In the genomic region with DNA sequence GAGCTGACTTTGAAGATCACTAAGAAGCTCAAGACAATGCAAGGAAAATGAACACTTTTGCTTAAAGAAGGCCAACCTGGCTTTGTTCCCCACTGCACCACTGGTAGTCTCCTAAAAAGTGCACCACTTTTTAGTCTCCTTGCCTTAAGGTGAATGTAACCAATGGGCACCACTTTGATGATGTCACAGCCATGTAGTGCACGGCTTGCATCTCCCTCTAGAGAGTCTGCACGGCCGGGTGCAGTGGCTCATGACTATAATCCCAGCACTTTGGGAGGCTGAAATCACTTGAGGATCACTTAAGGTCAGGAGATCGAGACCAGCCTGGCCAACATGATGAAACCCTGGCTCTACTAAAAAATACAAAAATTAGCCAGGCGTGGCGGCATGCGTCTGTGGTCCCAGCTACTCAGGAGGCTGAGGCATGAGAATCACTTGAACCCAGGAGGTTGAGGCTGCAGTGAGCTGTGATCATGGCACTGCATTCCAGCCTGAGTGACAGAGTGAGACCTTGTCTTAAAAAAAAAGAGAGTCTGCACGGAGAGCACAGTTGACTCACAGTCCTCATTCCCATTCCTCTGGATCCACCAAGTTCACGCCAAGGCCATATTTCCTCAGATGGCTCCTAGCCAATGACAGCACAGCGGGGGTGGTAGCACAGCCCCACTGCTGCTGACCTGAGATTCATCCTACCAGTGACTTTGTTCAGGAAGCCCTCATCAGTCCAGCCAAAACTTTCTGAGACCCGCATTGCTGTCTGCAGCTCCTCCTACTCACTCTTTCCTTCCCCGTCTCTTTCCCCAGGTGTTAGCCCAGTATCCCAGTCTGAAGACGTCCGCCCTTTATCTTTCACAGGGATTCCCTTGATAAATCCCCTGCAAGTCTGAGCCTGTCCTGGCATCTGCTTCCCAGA, we compare ENCODE assay signal across 10 cellular contexts. TPM values are rescaled to one million over a fixed set of nuclear protein-coding genes. Genes with fewer than 3 reads are reported as not detected.
A peak's percentile ranks its signal among the peaks of the same experiment; 100 is the strongest.
DNase-seq lines count a peak whose midpoint lies in the region; ATAC-seq and TF ChIP-seq lines count a peak whose summit lies in the region.
"Had no signal": no experiment of that assay in that cellular context is flagged by ENCODE, and none has a peak within 500 bp of the region (broad histone marks: within the 10 kb centered on the region; RNA-seq: fewer than 3 reads in every experiment).

No MANE protein-coding gene starts in this region.

- TF ChIP-seq POLR2A in sigmoid colon (IDR thresholded peaks at IDR 0.05), result no peak

- H3K27ac ChIP-seq in sigmoid colon, result peak overlapping the region; percentile 85 to 95 (median 91)
- H3K27ac ChIP-seq: KMS-11 had no signal

- no peaks in the 10 kb centered on the region for H3K9me3 ChIP-seq in adipocyte (ENCODE audit: control insufficient read depth, low read length)
- no peaks in the 10 kb centered on the region for H3K9me3 ChIP-seq in sigmoid colon

- H3K4me1 ChIP-seq in adipocyte (ENCODE audit: control insufficient read depth, insufficient read depth, low read length) (peaks cover 44% of the 10 kb centered on the region), sigmoid colon (peaks cover 0 to 62% (median 42%) of the 10 kb centered on the region in 4 donors)

- intact Hi-C loops in sigmoid colon (cut with DNase I), result loop anchor here (5.0 kb wide), 2 partner anchors 35 to 175 kb away; a partner anchor contains a TSS

- peak overlapping the region; percentile 45 for H3K4me3 ChIP-seq in adipocyte (ENCODE audit: low read length)
- no peak overlapping the region for H3K4me3 ChIP-seq in sigmoid colon

- peak overlapping the region; percentile 53 for H3K9ac ChIP-seq in adipocyte (ENCODE audit: low read length)
- H3K9ac ChIP-seq: KMS-11 had no signal

- peak; percentile 93 for DNase-seq in Daoy (ENCODE audit: low read depth)
- DNase-seq in adipocyte (ENCODE audit: low read depth), result peak; percentile 87
- DNase-seq in glomerular visceral epithelial cell (ENCODE audit: extremely low spot score), result peak; percentile 61
- DNase-seq in sigmoid colon, result peak; percentile 82
- DNase-seq in stimulated activated CD4-positive, alpha-beta T cell treated with anti-CD3 and anti-CD28 coated beads, Interleukin-12 subunit alpha, Interleukin-12 subunit beta, amount 100 ng/mL, for 4 hours, result no peak
- DNase-seq in NCI-H1930 (lab: John Stamatoyannopoulos, UW), result no peak
- DNase-seq in activated T-cell treated with anti-CD3 and anti-CD28 coated beads, Interleukin-2, amount 50 U/mL, for 48 hours, result no peak
- DNase-seq: activated naive CD4-positive, alpha-beta T cell treated with anti-CD3 and anti-CD28 coated beads for 36 hours had no signal

- 85 to 86% methylated on average over 14 of the region's 14 CpGs for WGBS in sigmoid colon, 2 donors

- no peak for ATAC-seq in HG03432 (IDR thresholded peaks at IDR 0.05; ENCODE audit: unreplicated experiment)

- no peak for TF ChIP-seq CTCF in sigmoid colon (IDR thresholded peaks at IDR 0.05)

- no peaks in the 10 kb centered on the region for H3K36me3 ChIP-seq in adipocyte (ENCODE audit: control insufficient read depth, insufficient read depth, low read length, severe bottlenecking)
- no peaks in the 10 kb centered on the region for H3K36me3 ChIP-seq in sigmoid colon

- TF ChIP-seq EP300 in sigmoid colon (IDR thresholded peaks at IDR 0.05), result peak in 1 of 4 donors; percentile 21

- no peaks in the 10 kb centered on the region for H3K27me3 ChIP-seq in adipocyte (replicated peaks; ENCODE audit: control insufficient read depth, insufficient read depth, low read length)
- no peaks in the 10 kb centered on the region for H3K27me3 ChIP-seq in sigmoid colon

RNA-seq across cellular contexts. Expression of a gene that starts 16.5 kb away (rescaled TPM):
- total RNA-seq in Daoy (2014; rRNA removed; shearing (Covaris generic)), result 8.9 and 12.2 TPM in 2 replicates
- 10 to 100 TPM; 20.4 to 42.7 (median 37.0) TPM for total RNA-seq in sigmoid colon
- 1 to 10 TPM; 1.8 to 4.1 (median 3.0) TPM for polyA plus RNA-seq in sigmoid colon

RNA-seq across cellular contexts. Expression of a gene that starts 59.3 kb away (rescaled TPM):
- total RNA-seq in Daoy (2014; rRNA removed; shearing (Covaris generic)), result 6.1 and 21.3 TPM in 2 replicates
- total RNA-seq in sigmoid colon, result 10 to 100 TPM in 3 of 4 donors, 1 to 10 TPM in 1; 9.6 to 20.1 (median 17.0) TPM
- polyA plus RNA-seq in sigmoid colon, result 10 to 100 TPM in 1 of 3 donors, 1 to 10 TPM in 2; 3.0 to 11.3 (median 8.4) TPM

Comparison
In these comparisons a context has a peak if more than half of its experiments do, and no peak if none do; other contexts are left out.
1. DNase-seq: peak in Daoy (single experiment), adipocyte (single experiment), glomerular visceral epithelial cell (single experiment) and sigmoid colon (single experiment); none in stimulated activated CD4-positive, alpha-beta T cell treated with anti-CD3 and anti-CD28 coated beads, Interleukin-12 subunit alpha, Interleukin-12 subunit beta, amount 100 ng/mL, for 4 hours (single experiment), NCI-H1930 (0 of 2) and activated T-cell treated with anti-CD3 and anti-CD28 coated beads, Interleukin-2, amount 50 U/mL, for 48 hours (0 of 2).